8 cellular contexts compared by ENCODE assay signal in the genomic region with DNA sequence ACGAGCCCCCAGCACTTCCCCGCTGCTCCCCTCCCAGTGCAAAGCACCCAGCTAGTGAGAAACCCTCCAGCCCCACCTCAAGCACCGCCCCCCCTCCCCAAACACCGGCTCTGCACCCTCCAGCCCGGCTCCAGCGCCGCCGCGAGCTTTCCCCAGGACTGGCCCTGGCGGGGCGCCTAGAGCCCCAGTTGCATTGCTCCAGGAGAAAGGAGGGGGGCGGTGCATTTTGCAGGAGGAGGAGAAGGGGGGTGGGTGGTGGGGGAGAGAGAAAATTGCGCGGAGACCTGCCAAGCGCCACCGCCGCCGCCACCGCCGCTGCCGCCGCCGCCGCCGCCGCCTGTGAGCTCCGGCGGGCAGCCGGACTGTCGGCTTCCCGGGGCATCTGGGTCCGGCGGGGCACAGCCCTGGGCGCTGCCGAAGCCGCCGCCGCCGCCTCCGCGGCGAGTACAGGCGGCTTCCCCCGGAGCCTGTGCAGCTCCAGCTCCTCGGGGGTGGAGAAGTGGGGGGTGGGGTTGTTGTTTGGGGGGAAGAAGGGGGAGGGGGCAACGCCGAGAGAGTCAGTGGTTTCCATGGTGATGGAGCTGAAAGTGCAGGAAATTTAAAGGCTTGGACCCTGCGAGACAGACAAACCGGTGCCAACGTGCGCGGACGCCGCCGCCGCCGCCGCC. TPM values are rescaled to one million over a fixed set of nuclear protein-coding genes. Genes with fewer than 3 reads are reported as not detected.
DNase-seq lines count a peak whose midpoint lies in the region; ATAC-seq and TF ChIP-seq lines count a peak whose summit lies in the region.

Gene NOG, plus strand, starts transcription at position 627 of the 668 bp plus-strand sequence. CDS start 525 bp downstream, outside the sequence.

- H3K36me3 ChIP-seq in brain microvascular endothelial cell (replicated peaks) = no peaks in the 10 kb centered on the region
- no peaks in the 10 kb centered on the region for H3K36me3 ChIP-seq in iPS-15b (ENCODE audit: control insufficient read depth, insufficient read depth, low read length)

- no peaks in the 10 kb centered on the region for H3K36me3 Mint-ChIP-seq in IgD-negative memory B cell

- H3K9me3 ChIP-seq in iPS-15b (ENCODE audit: control insufficient read depth, insufficient read depth, low read length) = no peaks in the 10 kb centered on the region

- no peak within 1 kb of the TSS for H3K27ac ChIP-seq in brain microvascular endothelial cell

- in situ Hi-C loops in brain microvascular endothelial cell (cut with HindIII; ENCODE audit: low pct_ligation_motif_present, low sequenced_read_pairs) = no loop called here

- peak within 1 kb of the TSS; percentile 40 to 85 (median 74) for H3K4me3 Mint-ChIP-seq in IgD-negative memory B cell

- H3K27ac Mint-ChIP-seq in IgD-negative memory B cell = no peak within 1 kb of the TSS

- H3K27me3 Mint-ChIP-seq in IgD-negative memory B cell = peaks cover 58% of the 10 kb centered on the region

- H3K4me1 Mint-ChIP-seq in IgD-negative memory B cell = peaks cover 6 to 16% (median 11%) of the 10 kb centered on the region in 3 donors

- no peak within 1 kb of the TSS for H3K9ac ChIP-seq in iPS-15b (ENCODE audit: low read depth, low read length)

- DNase-seq in COR-L47 (lab: John Stamatoyannopoulos, UW) = peak; percentile 18
- DNase-seq in SW 1271 (lab: John Stamatoyannopoulos, UW) = peak; percentile 64 to 82
- DNase-seq in brain microvascular endothelial cell = no peak
- no peak for DNase-seq in skeletal muscle cell (ENCODE audit: low read depth)

- H3K4me3 ChIP-seq in brain microvascular endothelial cell (ENCODE audit: low read depth, low read length) = peak within 1 kb of the TSS; percentile 54
- peak within 1 kb of the TSS; percentile 73 for H3K4me3 ChIP-seq in iPS-15b (ENCODE audit: low read depth, low read length)
- peak within 1 kb of the TSS; percentile 59 for H3K4me3 ChIP-seq in skeletal muscle cell (ENCODE audit: low read depth, low read length)

- peaks cover 6% of the 10 kb centered on the region for H3K4me1 ChIP-seq in iPS-15b (ENCODE audit: control insufficient read depth, insufficient read depth, low read length)

- TF ChIP-seq CTCF in brain microvascular endothelial cell (IDR thresholded peaks at IDR 0.05; ENCODE audit: low read depth, low read length, missing control alignments) = no peak

- no peaks in the 10 kb centered on the region for H3K9me3 Mint-ChIP-seq in IgD-negative memory B cell

- no peak for ATAC-seq in HG02623 (IDR thresholded peaks at IDR 0.05; ENCODE audit: unreplicated experiment)
- ATAC-seq in HG03432 (IDR thresholded peaks at IDR 0.05; ENCODE audit: unreplicated experiment) = no peak

- H3K27me3 ChIP-seq in brain microvascular endothelial cell (replicated peaks) (peaks cover 21% of the 10 kb centered on the region), iPS-15b (ENCODE audit: control insufficient read depth, insufficient read depth, low read length) (peaks cover 60% of the 10 kb centered on the region)

RNA-seq across cellular contexts. Expression of gene NOG, which starts in this region (rescaled TPM):
- polyA plus RNA-seq in IgD-negative memory B cell = 1.3 TPM

Comparison
In these comparisons a context has a peak if more than half of its experiments do, and no peak if none do; other contexts are left out.
1. DNase-seq: peak in COR-L47 (single experiment) and SW 1271 (2 of 2); none in brain microvascular endothelial cell (single experiment) and skeletal muscle cell (single experiment).
2. Peak in every context shown above with its lines, with median percentiles within 50 percentile points of each other: H3K4me3 ChIP-seq.